Comparison of ENCODE assay signal across 17 cellular contexts in the genomic region with DNA sequence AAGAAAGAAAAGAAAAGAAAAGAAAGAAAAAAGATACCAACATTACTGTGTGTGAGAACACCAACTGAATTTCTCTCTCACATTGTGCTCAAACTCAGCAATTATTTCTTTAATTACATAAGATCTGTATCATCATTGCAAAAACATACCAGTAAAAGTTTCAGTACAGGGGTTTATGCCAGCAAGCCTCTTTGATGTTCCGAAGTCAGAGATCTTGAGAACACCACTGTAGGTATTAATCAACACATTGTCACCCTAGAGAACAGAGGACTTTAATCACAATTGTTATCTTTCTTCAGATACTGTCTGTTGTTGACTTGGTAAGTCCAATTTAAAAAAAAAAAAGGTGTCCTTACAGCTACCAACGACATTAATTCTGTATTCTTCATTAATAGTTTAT.
"Had no signal": no experiment of that assay in that cellular context is flagged by ENCODE, and none has a peak within 500 bp of the region (broad histone marks: within the 10 kb centered on the region; RNA-seq: fewer than 3 reads in every experiment).

No MANE protein-coding gene starts in this region.

- H3K27me3 ChIP-seq: left lung, tibial nerve, uterus had no signal

- H3K4me3 ChIP-seq: left lung, tibial nerve, uterus had no signal

- H3K4me1 ChIP-seq: parathyroid adenoma had no signal

- H3K9me3 ChIP-seq: left lung, tibial nerve, uterus had no signal

- H3K36me3 ChIP-seq: uterus had no signal

- H3K79me2 ChIP-seq: parathyroid adenoma had no signal

- DNase-seq: activated naive CD4-positive, alpha-beta T cell treated with Interleukin-2 at 50 U/mL for 16 hours; activated T-cell treated with anti-CD3 and anti-CD28 coated beads for 4 hours; aorta; dermis blood vessel endothelial cell; endodermal cell; hypothalamus; kidney; left lung; naive thymus-derived CD8-positive, alpha-beta T cell; stimulated activated CD4-positive, alpha-beta T cell treated with anti-CD3 and anti-CD28 coated beads, Interleukin-15, amount 100 ng/mL, for 24 hours; stimulated activated CD4-positive, alpha-beta T cell treated with anti-CD3 and anti-CD28 coated beads, Interleukin-4, amount 100 ng/mL, for 1 hour; stimulated activated naive B cell treated with anti-CD40 and anti-IgM and Interleukin-4, amounts not matched to agents 10 μg/mL and 1 μg/mL and 100 μg/mL, for 72 hours; uterus had no signal

- ATAC-seq: activated CD4-positive, CD25-positive, alpha-beta regulatory T cell treated with anti-CD3 and anti-CD28 coated beads, Interleukin-2, amount 50 U/mL, for 24 hours; naive thymus-derived CD8-positive, alpha-beta T cell had no signal

- H3K27ac ChIP-seq: parathyroid adenoma had no signal

- H3K9ac ChIP-seq: parathyroid adenoma had no signal

- FAIRE-seq: bronchial epithelial cell had no signal

- H2AFZ ChIP-seq: parathyroid adenoma had no signal
